In genomic region chr5:87360132-87360531, GRCh38 we compare ENCODE assay signal across 23 cellular contexts.
"Had no signal": no experiment of that assay in that cellular context is flagged by ENCODE, and none has a peak within 500 bp of the region (broad histone marks: within the 10 kb centered on the region; RNA-seq: fewer than 3 reads in every experiment).

No MANE protein-coding gene starts in this region.

- H3K9ac ChIP-seq: SK-N-SH had no signal

- FAIRE-seq: HepG2 had no signal

- ATAC-seq: HepG2, Panc1, PC-3 had no signal

- H3K27me3 ChIP-seq: MG63 had no signal

- H3K4me3 ChIP-seq: MG63 had no signal

- H3K27ac ChIP-seq: RWPE1 had no signal

- H3K9me3 ChIP-seq: MG63, SK-N-SH had no signal

- DNase-seq: Karpas-422, KG1, MG63, NCI-H1092, NCI-H1105 treated with DMSO at 0.1 percent for 48 hours, NCI-H1417 treated with DMSO at 0.1 percent for 48 hours, NCI-H146, NCI-H1694 treated with DMSO at 0.1 percent for 48 hours, NCI-H1930, NCI-H2081, NCI-H2171, NCI-H226, NCI-H446, NCI-H510A, NCI-H524 treated with DMSO at 0.1 percent for 48 hours, NCI-H69, NCI-H774, PC-3, SHP77, SK-N-SH had no signal
